ENCODE assay signal across 25 cellular contexts in the genomic region with DNA sequence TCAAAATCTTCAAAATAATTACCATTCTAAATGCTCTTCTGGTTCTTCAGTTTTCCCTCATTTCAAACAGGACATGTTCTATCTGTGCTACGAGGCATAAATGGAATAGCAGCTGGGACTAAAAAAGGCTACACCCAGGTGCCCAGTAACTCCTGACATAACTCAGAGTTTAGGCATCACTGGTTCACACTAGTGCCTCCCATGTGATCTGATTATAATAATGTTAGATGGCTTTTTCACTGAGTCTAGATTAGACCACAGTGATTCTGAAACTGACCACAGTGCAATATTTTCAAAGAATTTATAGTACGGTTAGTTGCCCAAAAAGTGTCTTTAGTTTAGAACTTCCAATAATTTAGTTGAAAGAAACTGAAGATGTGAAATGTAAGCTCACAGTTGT.
"Had no signal": no experiment of that assay in that cellular context is flagged by ENCODE, and none has a peak within 500 bp of the region (broad histone marks: within the 10 kb centered on the region; RNA-seq: fewer than 3 reads in every experiment).

No MANE protein-coding gene starts in this region.

- ATAC-seq: HepG2, Panc1, PC-3, Right ventricle myocardium inferior, SK-N-SH treated with all-trans-retinoic acid at 6 μM for 48 hours had no signal

- H3K27me3 ChIP-seq: SJCRH30 had no signal

- H3K36me3 ChIP-seq: SJCRH30 had no signal

- DNase-seq: IMR-90; Karpas-422; KG1; MM.1S; NCI-H1092 treated with DMSO at 0.1 percent for 48 hours; NCI-H1436; NCI-H187; NCI-H2029; NCI-H2081 treated with DMSO at 0.1 percent for 48 hours; NCI-H2171; NCI-H226; NCI-H446; NCI-H510A; NCI-H524 treated with DMSO at 0.1 percent for 48 hours; NCI-H69; NCI-H774; NK-92 treated with Interleukin-12 subunit alpha and Interleukin-12 subunit beta, amount 100 ng/mL, for 24 hours; PC-3; SHP77 treated with DMSO at 0.1 percent for 48 hours; SJCRH30; T-helper 1 cell had no signal

- H3K4me1 ChIP-seq: SJCRH30 had no signal

- H3K27ac ChIP-seq: SJCRH30 had no signal

- H3K4me3 ChIP-seq: SJCRH30 had no signal

- H3K9me3 ChIP-seq: SJCRH30 had no signal
